ENCODE assay signal across 8 cellular contexts in the genomic region with DNA sequence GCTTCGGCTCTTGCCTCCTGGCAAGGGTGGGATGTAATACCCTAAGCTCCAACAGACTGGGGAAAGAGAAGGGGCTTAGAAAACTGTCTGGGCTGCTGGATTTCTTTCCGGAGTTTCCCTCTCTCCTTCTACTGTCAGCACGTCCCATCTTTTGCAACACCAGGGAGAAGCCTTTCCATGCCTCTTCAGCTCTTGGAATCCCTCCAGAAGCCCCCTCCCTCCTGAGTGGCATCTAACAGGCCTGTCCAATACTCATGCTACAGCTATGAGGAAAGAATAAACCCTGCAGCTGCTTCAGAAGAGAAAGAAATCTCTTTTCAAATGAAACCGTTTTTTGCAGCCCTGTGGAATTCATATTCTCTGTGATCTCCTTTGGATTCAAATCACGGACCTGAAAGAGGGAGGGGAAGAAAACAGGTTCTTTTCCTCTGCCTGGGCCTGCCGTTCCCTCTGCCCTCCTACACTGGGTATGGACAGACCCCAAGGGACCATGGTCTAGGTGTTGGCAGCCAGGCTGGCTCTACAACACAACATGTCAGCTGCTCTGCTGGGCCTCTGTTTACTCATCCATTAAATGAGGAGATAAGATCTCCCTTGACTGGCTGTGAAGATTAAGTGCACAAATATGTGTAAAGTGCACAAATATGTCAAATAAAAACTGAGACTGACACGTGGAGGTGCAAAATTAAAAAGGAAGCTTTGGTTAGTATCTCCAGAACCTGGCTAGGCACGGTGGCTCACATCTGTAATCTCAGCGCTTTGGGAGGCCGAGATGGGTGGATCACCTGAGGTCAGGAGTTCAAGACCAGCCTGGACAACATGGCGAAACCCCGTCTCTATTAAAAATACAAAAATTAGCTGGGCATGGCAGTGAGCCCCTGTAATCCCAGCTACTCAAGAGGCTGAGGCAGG. TPM values are rescaled to one million over a fixed set of nuclear protein-coding genes. Genes with fewer than 3 reads are reported as not detected.
DNase-seq lines count a peak whose midpoint lies in the region; ATAC-seq and FAIRE-seq lines count a peak whose summit lies in the region.

No MANE protein-coding gene starts in this region.

- FAIRE-seq in RCC 7860 (lab: Jason Lieb, UNC), result peak; percentile 70

- POLR2A ChIA-PET in activated CD4-positive, alpha-beta T cell treated with anti-CD3 and anti-CD28 coated beads for 36 hours (lab: Charles Lee), result no interaction called here

- intact Hi-C loops in activated CD4-positive, alpha-beta T cell treated with anti-CD3 and anti-CD28 coated beads for 36 hours (cut with DNase I, micrococcal nuclease), result no loop called here

- no peaks in the 10 kb centered on the region for H3K9me3 Mint-ChIP-seq in activated CD4-positive, alpha-beta T cell treated with anti-CD3 and anti-CD28 coated beads for 36 hours (ENCODE audit: low read depth)

- CTCF ChIA-PET in activated CD4-positive, alpha-beta T cell treated with anti-CD3 and anti-CD28 coated beads for 36 hours (lab: Charles Lee), result interaction anchor here (0.6 to 3.5 kb wide), 7 partner anchors 7 to 137 kb away, joined by 3 to 22 read pairs (median 3); no protein-coding TSS in a partner anchor

- DNase-seq in HK-2 (ENCODE audit: unreplicated experiment) (peak; percentile 57), RCC 7860 (ENCODE audit: low spot score) (peak; percentile 79), fibroblast of peridontal ligament (ENCODE audit: extremely low read depth) (peak; percentile 97), stromal cell of bone marrow (ENCODE audit: low read depth) (peak; percentile 79), globus pallidus (ENCODE audit: low spot score) (no peak)
- no peak for DNase-seq in activated CD4-positive, alpha-beta T cell treated with anti-CD3 and anti-CD28 coated beads for 36 hours

- H3K27ac Mint-ChIP-seq in activated CD4-positive, alpha-beta T cell treated with anti-CD3 and anti-CD28 coated beads for 36 hours, result no peak overlapping the region

- H3K4me3 Mint-ChIP-seq in activated CD4-positive, alpha-beta T cell treated with anti-CD3 and anti-CD28 coated beads for 36 hours, result no peak overlapping the region

- no peak for ATAC-seq in GM18867 (IDR thresholded peaks at IDR 0.05; ENCODE audit: unreplicated experiment)
- ATAC-seq in HG02981 (IDR thresholded peaks at IDR 0.05; ENCODE audit: unreplicated experiment), result no peak
- ATAC-seq in activated CD4-positive, alpha-beta T cell treated with anti-CD3 and anti-CD28 coated beads for 36 hours, result no peak

- H3K27me3 Mint-ChIP-seq in activated CD4-positive, alpha-beta T cell treated with anti-CD3 and anti-CD28 coated beads for 36 hours, result no peaks in the 10 kb centered on the region

- peaks cover 43% of the 10 kb centered on the region for H3K4me1 Mint-ChIP-seq in activated CD4-positive, alpha-beta T cell treated with anti-CD3 and anti-CD28 coated beads for 36 hours

- H3K36me3 Mint-ChIP-seq in activated CD4-positive, alpha-beta T cell treated with anti-CD3 and anti-CD28 coated beads for 36 hours (ENCODE audit: low read depth), result no peaks in the 10 kb centered on the region

RNA-seq across cellular contexts. Expression of a gene that starts 6.0 kb away (rescaled TPM):
- total RNA-seq in activated CD4-positive, alpha-beta T cell treated with anti-CD3 and anti-CD28 coated beads for 36 hours, result 10 to 100 TPM; 31.1 to 33.1 TPM

RNA-seq across cellular contexts. Expression of a gene that starts 40.8 kb away (rescaled TPM):
- not detected for total RNA-seq in activated CD4-positive, alpha-beta T cell treated with anti-CD3 and anti-CD28 coated beads for 36 hours

Comparison
In these comparisons a context has a peak if more than half of its experiments do, and no peak if none do; other contexts are left out.
1. DNase-seq: peak in HK-2 (single experiment), RCC 7860 (single experiment), fibroblast of peridontal ligament (single experiment) and stromal cell of bone marrow (single experiment); none in activated CD4-positive, alpha-beta T cell treated with anti-CD3 and anti-CD28 coated beads for 36 hours (single experiment) and globus pallidus (single experiment).